In genomic region chr6:75612921-75613534, GRCh38 we compare ENCODE assay signal across 1 cellular context.
TF ChIP-seq lines count a peak whose summit lies in the region.

No MANE protein-coding gene starts in this region.

TF ChIP-seq in SK-N-SH, 30 proteins besides CTCF, POLR2A, EP300 and RAD21 (continued from another document):
- TF ChIP-seq RXRA (IDR thresholded peaks at IDR 0.05; ENCODE audit: borderline replicate concordance, low read depth) (no peak), YY1 (IDR thresholded peaks at IDR 0.05; ENCODE audit: low read depth) (no peak)
- TF ChIP-seq, protein P1, sequence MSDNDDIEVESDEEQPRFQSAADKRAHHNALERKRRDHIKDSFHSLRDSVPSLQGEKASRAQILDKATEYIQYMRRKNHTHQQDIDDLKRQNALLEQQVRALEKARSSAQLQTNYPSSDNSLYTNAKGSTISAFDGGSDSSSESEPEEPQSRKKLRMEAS (IDR thresholded peaks at IDR 0.05; ENCODE audit: low read depth), result no peak
